16 cellular contexts compared by ENCODE assay signal in genomic region chr7:69342154-69342884, GRCh38.
DNase-seq lines count a peak whose midpoint lies in the region; ATAC-seq, FAIRE-seq and TF ChIP-seq lines count a peak whose summit lies in the region.
"Had no signal": no experiment of that assay in that cellular context is flagged by ENCODE, and none has a peak within 500 bp of the region (broad histone marks: within the 10 kb centered on the region; RNA-seq: fewer than 3 reads in every experiment).

No MANE protein-coding gene starts in this region.

- H3K27me3 Mint-ChIP-seq in activated CD4-positive, alpha-beta T cell treated with anti-CD3 and anti-CD28 coated beads, Interleukin-2, amount 10 ng/mL, durations not matched to agents 7 days and 5 days, result no peaks in the 10 kb centered on the region
- peaks cover 10% of the 10 kb centered on the region for H3K27me3 Mint-ChIP-seq in WTC11 (ENCODE audit: low read depth)
- H3K27me3 Mint-ChIP-seq: CD4-positive, alpha-beta T cell had no signal

- H3K9me3 Mint-ChIP-seq in activated CD4-positive, alpha-beta T cell treated with anti-CD3 and anti-CD28 coated beads, Interleukin-2, amount 10 ng/mL, durations not matched to agents 7 days and 5 days, result peaks cover 3% of the 10 kb centered on the region
- peaks cover 18% of the 10 kb centered on the region for H3K9me3 Mint-ChIP-seq in WTC11
- H3K9me3 Mint-ChIP-seq: CD4-positive, alpha-beta T cell had no signal

- no peaks in the 10 kb centered on the region for H3K4me1 Mint-ChIP-seq in activated CD4-positive, alpha-beta T cell treated with anti-CD3 and anti-CD28 coated beads, Interleukin-2, amount 10 ng/mL, durations not matched to agents 7 days and 5 days
- no peaks in the 10 kb centered on the region for H3K4me1 Mint-ChIP-seq in WTC11

- DNase-seq in AG20443 (ENCODE audit: low spot score) (peak; percentile 86), RCC 7860 (ENCODE audit: low spot score) (peak; percentile 32), iris pigment epithelial cell (ENCODE audit: low read depth) (peak; percentile 2), stromal cell of bone marrow (ENCODE audit: low read depth) (peak; percentile 16), WTC11 (ENCODE audit: low spot score) (no peak), GF-D8 (lab: John Stamatoyannopoulos, UW) (no peak)
- no peak for DNase-seq in activated CD4-positive, alpha-beta T cell treated with anti-CD3 and anti-CD28 coated beads, Interleukin-2, amount 10 ng/mL, durations not matched to agents 7 days and 5 days
- DNase-seq: CD4-positive, alpha-beta T cell; IMR-90; NCI-H1436; NCI-H2029 treated with DMSO at 0.1 percent for 48 hours; NCI-H2171 treated with DMSO at 0.1 percent for 48 hours; SW 1271 had no signal

- POLR2A ChIA-PET in activated CD4-positive, alpha-beta T cell treated with anti-CD3 and anti-CD28 coated beads, Interleukin-2, amount 10 ng/mL, durations not matched to agents 7 days and 5 days (lab: Charles Lee), result no interaction called here
- POLR2A ChIA-PET in WTC11 (lab: Charles Lee), result interaction anchor here (0.6 kb wide), 1 partner anchor 226 kb away, joined by 3 read pairs; no protein-coding TSS in a partner anchor

- no peaks in the 10 kb centered on the region for H3K36me3 Mint-ChIP-seq in activated CD4-positive, alpha-beta T cell treated with anti-CD3 and anti-CD28 coated beads, Interleukin-2, amount 10 ng/mL, durations not matched to agents 7 days and 5 days (ENCODE audit: low read depth)
- no peaks in the 10 kb centered on the region; the same call in 1 of the 2 replicates for H3K36me3 Mint-ChIP-seq in WTC11

- no peak for ATAC-seq in WTC11
- ATAC-seq: Panc1, Right ventricle myocardium inferior had no signal

- H3K27ac Mint-ChIP-seq in activated CD4-positive, alpha-beta T cell treated with anti-CD3 and anti-CD28 coated beads, Interleukin-2, amount 10 ng/mL, durations not matched to agents 7 days and 5 days, result no peak overlapping the region
- H3K27ac Mint-ChIP-seq in WTC11, result no peak overlapping the region
- H3K27ac Mint-ChIP-seq: CD4-positive, alpha-beta T cell had no signal

- no peak for TF ChIP-seq CTCF in WTC11 (IDR thresholded peaks at IDR 0.05)

- peak; percentile 38 for FAIRE-seq in RCC 7860 (lab: Jason Lieb, UNC)
- FAIRE-seq: D721Med had no signal

- no peak overlapping the region for H3K4me3 Mint-ChIP-seq in activated CD4-positive, alpha-beta T cell treated with anti-CD3 and anti-CD28 coated beads, Interleukin-2, amount 10 ng/mL, durations not matched to agents 7 days and 5 days
- no peak overlapping the region for H3K4me3 Mint-ChIP-seq in WTC11
- H3K4me3 Mint-ChIP-seq: CD4-positive, alpha-beta T cell had no signal

- CTCF ChIA-PET in activated CD4-positive, alpha-beta T cell treated with anti-CD3 and anti-CD28 coated beads, Interleukin-2, amount 10 ng/mL, durations not matched to agents 7 days and 5 days (lab: Charles Lee), result no interaction called here
- CTCF ChIA-PET in WTC11 (lab: Charles Lee), result no interaction called here

TF ChIP-seq in WTC11, 78 proteins besides CTCF, POLR2A, EP300 and RAD21:
- TF ChIP-seq FOXP4 (CRISPR knock-in tag; IDR thresholded peaks at IDR 0.05), result no peak
- no peak for TF ChIP-seq TP53 (CRISPR knock-in tag; IDR thresholded peaks at IDR 0.05)
- TF ChIP-seq GABPB1 (CRISPR knock-in tag; IDR thresholded peaks at IDR 0.05), result no peak
- no peak for TF ChIP-seq EMX1 (CRISPR knock-in tag; IDR thresholded peaks at IDR 0.05)
- TF ChIP-seq, protein P1, sequence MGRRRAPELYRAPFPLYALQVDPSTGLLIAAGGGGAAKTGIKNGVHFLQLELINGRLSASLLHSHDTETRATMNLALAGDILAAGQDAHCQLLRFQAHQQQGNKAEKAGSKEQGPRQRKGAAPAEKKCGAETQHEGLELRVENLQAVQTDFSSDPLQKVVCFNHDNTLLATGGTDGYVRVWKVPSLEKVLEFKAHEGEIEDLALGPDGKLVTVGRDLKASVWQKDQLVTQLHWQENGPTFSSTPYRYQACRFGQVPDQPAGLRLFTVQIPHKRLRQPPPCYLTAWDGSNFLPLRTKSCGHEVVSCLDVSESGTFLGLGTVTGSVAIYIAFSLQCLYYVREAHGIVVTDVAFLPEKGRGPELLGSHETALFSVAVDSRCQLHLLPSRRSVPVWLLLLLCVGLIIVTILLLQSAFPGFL (CRISPR knock-in tag; IDR thresholded peaks at IDR 0.05; ENCODE audit: borderline replicate concordance), result no peak
- TF ChIP-seq ELF4 (CRISPR knock-in tag; IDR thresholded peaks at IDR 0.05; ENCODE audit: low read depth), result no peak

Comparison
In these comparisons a context has a peak if more than half of its experiments do, and no peak if none do; other contexts are left out.
1. DNase-seq: peak in AG20443 (single experiment), RCC 7860 (single experiment), iris pigment epithelial cell (single experiment) and stromal cell of bone marrow (single experiment); none in activated CD4-positive, alpha-beta T cell treated with anti-CD3 and anti-CD28 coated beads, Interleukin-2, amount 10 ng/mL, durations not matched to agents 7 days and 5 days (single experiment), WTC11 (single experiment) and GF-D8 (single experiment).